Comparison of ENCODE assay signal across 8 cellular contexts in genomic region chr3:43769097-43769470, GRCh38.
DNase-seq lines count a peak whose midpoint lies in the region; ATAC-seq and TF ChIP-seq lines count a peak whose summit lies in the region.

No MANE protein-coding gene starts in this region.

- H3K4me2 ChIP-seq in skeletal muscle satellite cell (ENCODE audit: low read length) (peak overlapping the region; percentile 79), mesendoderm (ENCODE audit: low read length) (no peak overlapping the region)

- no peak overlapping the region for H2BK120ac ChIP-seq in mesendoderm (ENCODE audit: low read depth, low read length)

- no peak overlapping the region for H3K18ac ChIP-seq in mesendoderm (ENCODE audit: low read length)

- H3K4me1 ChIP-seq in SJCRH30 = no peaks in the 10 kb centered on the region
- peaks cover 51% of the 10 kb centered on the region for H3K4me1 ChIP-seq in skeletal muscle satellite cell (ENCODE audit: control insufficient read depth, insufficient read depth, low read length)
- peaks cover 4% of the 10 kb centered on the region for H3K4me1 ChIP-seq in mesendoderm (ENCODE audit: control insufficient read depth, low read depth, low read length)

- DNase-seq in DMS 273 (lab: John Stamatoyannopoulos, UW; ENCODE audit: unreplicated experiment) (peak; percentile 71), SJCRH30 (no peak), fibroblast of villous mesenchyme (ENCODE audit: low read depth) (no peak), mesendoderm (no peak)
- DNase-seq in activated CD8-positive, alpha-beta memory T cell treated with anti-CD3 and anti-CD28 coated beads, Interleukin-2, amount 50 U/mL, for 4 hours = no peak

- no peaks in the 10 kb centered on the region for H3K36me3 ChIP-seq in SJCRH30
- no peaks in the 10 kb centered on the region for H3K36me3 ChIP-seq in skeletal muscle satellite cell (ENCODE audit: insufficient read depth, low read length)
- H3K36me3 ChIP-seq in mesendoderm (ENCODE audit: control insufficient read depth, insufficient read depth, low read length) = no peaks in the 10 kb centered on the region

- no peak overlapping the region for H2BK5ac ChIP-seq in mesendoderm (ENCODE audit: low read length)

- H3K79me1 ChIP-seq in mesendoderm (ENCODE audit: low read length) = no peaks in the 10 kb centered on the region

- no peaks in the 10 kb centered on the region for H3K79me2 ChIP-seq in mesendoderm (ENCODE audit: control insufficient read depth, insufficient read depth, low read length)

- H3K9me3 ChIP-seq in SJCRH30 (replicated peaks) (no peaks in the 10 kb centered on the region), skeletal muscle satellite cell (replicated peaks; ENCODE audit: low read length) (no peaks in the 10 kb centered on the region)

- H3K4me3 ChIP-seq in SJCRH30 (peak overlapping the region; percentile 45), fibroblast of villous mesenchyme (ENCODE audit: low read depth, low read length) (peak overlapping the region; percentile 47), skeletal muscle satellite cell (ENCODE audit: low read length) (peak overlapping the region; percentile 45), mesendoderm (ENCODE audit: low read length) (no peak overlapping the region)

- no peak overlapping the region for H3K56ac ChIP-seq in mesendoderm (ENCODE audit: low read length)

- no peak overlapping the region for H3K4ac ChIP-seq in mesendoderm (ENCODE audit: low read depth, low read length)

- no peak for TF ChIP-seq CTCF in fibroblast of villous mesenchyme (IDR thresholded peaks at IDR 0.05; ENCODE audit: insufficient read depth, low read depth, low read length)

- no peak overlapping the region for H4K5ac ChIP-seq in mesendoderm (ENCODE audit: low read length)

- no peak overlapping the region for H3K23ac ChIP-seq in mesendoderm (ENCODE audit: low read length)

- H3K27ac ChIP-seq in SJCRH30 (no peak overlapping the region), mesendoderm (ENCODE audit: low read depth, low read length) (no peak overlapping the region)

- H2AK5ac ChIP-seq in mesendoderm (ENCODE audit: low read length) = no peak overlapping the region

- no CpG with 5 or more reads among the region's 2 CpGs for WGBS in mesendoderm (ENCODE audit: extremely low coverage, insufficient coverage, low lambda C conversion rate)

- H3K27me3 ChIP-seq in SJCRH30 (no peaks in the 10 kb centered on the region), skeletal muscle satellite cell (ENCODE audit: control insufficient read depth, insufficient read depth, low read length) (no peaks in the 10 kb centered on the region), mesendoderm (ENCODE audit: insufficient read depth, low read length, poor library complexity) (no peaks in the 10 kb centered on the region)

- no peak overlapping the region for H4K8ac ChIP-seq in mesendoderm (ENCODE audit: low read depth, low read length)

- H3K9ac ChIP-seq in skeletal muscle satellite cell (ENCODE audit: low read depth, low read length) (peak overlapping the region; percentile 18), mesendoderm (ENCODE audit: low read length) (no peak overlapping the region)

- no peak overlapping the region for H2BK15ac ChIP-seq in mesendoderm (replicated peaks; ENCODE audit: low read depth)

- no peak for ATAC-seq in GM18909 (IDR thresholded peaks at IDR 0.05; ENCODE audit: poor library complexity, unreplicated experiment)
- ATAC-seq in HG02885 (IDR thresholded peaks at IDR 0.05; ENCODE audit: poor library complexity, unreplicated experiment) = no peak
